8 cellular contexts compared by ENCODE assay signal in genomic region chr1:193104906-193105820, GRCh38.
DNase-seq lines count a peak whose midpoint lies in the region; ATAC-seq and TF ChIP-seq lines count a peak whose summit lies in the region.

Gene GLRX2, minus strand, starts transcription at chr1:193105414. Its CDS starts 32 bp downstream, at chr1:193105382.

- no peaks in the 10 kb centered on the region for H3K9me3 ChIP-seq in KOPT-K1 (ENCODE audit: insufficient read depth, low read length, poor library complexity, severe bottlenecking)

- H3K36me3 Mint-ChIP-seq in nephron progenitor cell (ENCODE audit: low read depth) = no peaks in the 10 kb centered on the region

- H3K27me3 Mint-ChIP-seq in nephron progenitor cell (ENCODE audit: low read depth, poor library complexity) = peaks cover 3% of the 10 kb centered on the region
- no peaks in the 10 kb centered on the region for H3K27me3 Mint-ChIP-seq in stimulated activated naive CD8-positive, alpha-beta T cell treated with anti-CD3 and anti-CD28 coated beads, Interleukin-15, amount 100 ng/mL, for 72 hours

- H3K27ac ChIP-seq in KOPT-K1 (ENCODE audit: low read depth, low read length, poor library complexity, severe bottlenecking) = peak within 1 kb of the TSS; percentile 39

- TF ChIP-seq POLR2A in Raji (IDR thresholded peaks at IDR 0.05; ENCODE audit: insufficient read depth, low read depth, low read length) = peak; percentile 92

- DNase-seq in ELF-1 (ENCODE audit: low read depth, low spot score) (peak; percentile 80), fibroblast of pulmonary artery (ENCODE audit: low read depth) (peak; percentile 85), nephron progenitor cell (peak; percentile 90)
- peak; percentile 51 for DNase-seq in activated effector memory CD4-positive, alpha-beta T cell treated with Interleukin-2 at 50 U/mL for 16 hours
- peak; percentile 56 for DNase-seq in stimulated activated naive CD8-positive, alpha-beta T cell treated with anti-CD3 and anti-CD28 coated beads, Interleukin-15, amount 100 ng/mL, for 72 hours

- H3K36me3 ChIP-seq in KOPT-K1 (ENCODE audit: insufficient read depth, low read length) = peaks cover 5% of the 10 kb centered on the region; the same call in 1 of the 2 replicates

- peak within 1 kb of the TSS; percentile 75 for H3K4me3 ChIP-seq in fibroblast of pulmonary artery (replicated peaks; ENCODE audit: low read depth, low read length)

- peak within 1 kb of the TSS; percentile 93 for H3K27ac Mint-ChIP-seq in nephron progenitor cell
- peak within 1 kb of the TSS; percentile 19 to 85 for H3K27ac Mint-ChIP-seq in stimulated activated naive CD8-positive, alpha-beta T cell treated with anti-CD3 and anti-CD28 coated beads, Interleukin-15, amount 100 ng/mL, for 72 hours

- peak within 1 kb of the TSS; percentile 88 for H3K4me3 Mint-ChIP-seq in nephron progenitor cell
- H3K4me3 Mint-ChIP-seq in stimulated activated naive CD8-positive, alpha-beta T cell treated with anti-CD3 and anti-CD28 coated beads, Interleukin-15, amount 100 ng/mL, for 72 hours = peak within 1 kb of the TSS; percentile 86 to 90

- peak; percentile 94 for ATAC-seq in GM21825 (IDR thresholded peaks at IDR 0.05; ENCODE audit: unreplicated experiment)
- peak; percentile 90 for ATAC-seq in stimulated activated naive CD8-positive, alpha-beta T cell treated with anti-CD3 and anti-CD28 coated beads, Interleukin-15, amount 100 ng/mL, for 72 hours

- no peaks in the 10 kb centered on the region for H3K9me3 Mint-ChIP-seq in nephron progenitor cell
- no peaks in the 10 kb centered on the region for H3K9me3 Mint-ChIP-seq in stimulated activated naive CD8-positive, alpha-beta T cell treated with anti-CD3 and anti-CD28 coated beads, Interleukin-15, amount 100 ng/mL, for 72 hours

- H3K4me1 Mint-ChIP-seq in nephron progenitor cell = peaks cover 20% of the 10 kb centered on the region
- peaks cover 25% of the 10 kb centered on the region for H3K4me1 Mint-ChIP-seq in stimulated activated naive CD8-positive, alpha-beta T cell treated with anti-CD3 and anti-CD28 coated beads, Interleukin-15, amount 100 ng/mL, for 72 hours

- no peak for TF ChIP-seq CTCF in fibroblast of pulmonary artery (IDR thresholded peaks at IDR 0.05; ENCODE audit: low read length, missing control alignments)
- TF ChIP-seq CTCF in nephron progenitor cell (IDR thresholded peaks at IDR 0.05) = no peak

Comparison
In these comparisons a context has a peak if more than half of its experiments do, and no peak if none do; other contexts are left out.
1. Peak in every context shown above with its lines: DNase-seq, ATAC-seq, H3K4me3 ChIP-seq and H3K27ac ChIP-seq.